Comparison of ENCODE assay signal across 1 cellular context in genomic region chr17:82013772-82014321, GRCh38.
TF ChIP-seq lines count a peak whose summit lies in the region.

No MANE protein-coding gene starts in this region.

TF ChIP-seq in HepG2, 621 proteins besides CTCF, POLR2A, EP300 and RAD21 (continues in another document):
- TF ChIP-seq SAFB2 (CRISPR knock-in tag; IDR thresholded peaks at IDR 0.05; ENCODE audit: borderline replicate concordance, low read depth), result 0 out of 2 replicates have a peak, but pooled peaks have one; percentile 46
- TF ChIP-seq GATAD2A (CRISPR knock-in tag; IDR thresholded peaks at IDR 0.05), result peak; percentile 83
- no peak for TF ChIP-seq ZNF136 (CRISPR knock-in tag; IDR thresholded peaks at IDR 0.05; ENCODE audit: low read depth)
- TF ChIP-seq ZNF749 (CRISPR knock-in tag; IDR thresholded peaks at IDR 0.05; ENCODE audit: borderline replicate concordance), result 0 out of 2 replicates have a peak, but pooled peaks have one; percentile 39
- TF ChIP-seq, protein P1, sequence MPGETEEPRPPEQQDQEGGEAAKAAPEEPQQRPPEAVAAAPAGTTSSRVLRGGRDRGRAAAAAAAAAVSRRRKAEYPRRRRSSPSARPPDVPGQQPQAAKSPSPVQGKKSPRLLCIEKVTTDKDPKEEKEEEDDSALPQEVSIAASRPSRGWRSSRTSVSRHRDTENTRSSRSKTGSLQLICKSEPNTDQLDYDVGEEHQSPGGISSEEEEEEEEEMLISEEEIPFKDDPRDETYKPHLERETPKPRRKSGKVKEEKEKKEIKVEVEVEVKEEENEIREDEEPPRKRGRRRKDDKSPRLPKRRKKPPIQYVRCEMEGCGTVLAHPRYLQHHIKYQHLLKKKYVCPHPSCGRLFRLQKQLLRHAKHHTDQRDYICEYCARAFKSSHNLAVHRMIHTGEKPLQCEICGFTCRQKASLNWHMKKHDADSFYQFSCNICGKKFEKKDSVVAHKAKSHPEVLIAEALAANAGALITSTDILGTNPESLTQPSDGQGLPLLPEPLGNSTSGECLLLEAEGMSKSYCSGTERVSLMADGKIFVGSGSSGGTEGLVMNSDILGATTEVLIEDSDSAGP (CRISPR knock-in tag; IDR thresholded peaks at IDR 0.05; ENCODE audit: borderline replicate concordance), result peak; percentile 34; the same call in 1 of the 2 replicates
- 0 out of 2 replicates have a peak, but pooled peaks have one; percentile 45 for TF ChIP-seq TGIF2 (CRISPR knock-in tag; IDR thresholded peaks at IDR 0.05)
- peak; percentile 89 for TF ChIP-seq RARA (CRISPR knock-in tag; IDR thresholded peaks at IDR 0.05)
- peak; percentile 79 for TF ChIP-seq ZBTB21 (CRISPR knock-in tag; IDR thresholded peaks at IDR 0.05)
- no peak for TF ChIP-seq ZNF33B (CRISPR knock-in tag; IDR thresholded peaks at IDR 0.05)
- no peak for TF ChIP-seq NR1H2 (CRISPR knock-in tag; IDR thresholded peaks at IDR 0.05; ENCODE audit: borderline replicate concordance, low read depth)
- TF ChIP-seq ZNF333 (CRISPR knock-in tag; IDR thresholded peaks at IDR 0.05; ENCODE audit: borderline replicate concordance), result 0 out of 2 replicates have a peak, but pooled peaks have one; percentile 6
- TF ChIP-seq ZNF232 (CRISPR knock-in tag; IDR thresholded peaks at IDR 0.05; ENCODE audit: borderline replicate concordance), result 0 out of 2 replicates have a peak, but pooled peaks have one; percentile 18
- peak; percentile 42; the same call in 1 of the 2 replicates for TF ChIP-seq ZNF121 (CRISPR knock-in tag; IDR thresholded peaks at IDR 0.05)
- TF ChIP-seq, protein P2, sequence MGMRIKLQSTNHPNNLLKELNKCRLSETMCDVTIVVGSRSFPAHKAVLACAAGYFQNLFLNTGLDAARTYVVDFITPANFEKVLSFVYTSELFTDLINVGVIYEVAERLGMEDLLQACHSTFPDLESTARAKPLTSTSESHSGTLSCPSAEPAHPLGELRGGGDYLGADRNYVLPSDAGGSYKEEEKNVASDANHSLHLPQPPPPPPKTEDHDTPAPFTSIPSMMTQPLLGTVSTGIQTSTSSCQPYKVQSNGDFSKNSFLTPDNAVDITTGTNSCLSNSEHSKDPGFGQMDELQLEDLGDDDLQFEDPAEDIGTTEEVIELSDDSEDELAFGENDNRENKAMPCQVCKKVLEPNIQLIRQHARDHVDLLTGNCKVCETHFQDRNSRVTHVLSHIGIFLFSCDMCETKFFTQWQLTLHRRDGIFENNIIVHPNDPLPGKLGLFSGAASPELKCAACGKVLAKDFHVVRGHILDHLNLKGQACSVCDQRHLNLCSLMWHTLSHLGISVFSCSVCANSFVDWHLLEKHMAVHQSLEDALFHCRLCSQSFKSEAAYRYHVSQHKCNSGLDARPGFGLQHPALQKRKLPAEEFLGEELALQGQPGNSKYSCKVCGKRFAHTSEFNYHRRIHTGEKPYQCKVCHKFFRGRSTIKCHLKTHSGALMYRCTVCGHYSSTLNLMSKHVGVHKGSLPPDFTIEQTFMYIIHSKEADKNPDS (CRISPR knock-in tag; IDR thresholded peaks at IDR 0.05), result no peak
- peak; percentile 83 for TF ChIP-seq NR2F2 (IDR thresholded peaks at IDR 0.05; ENCODE audit: borderline replicate concordance, low read depth)
- TF ChIP-seq ZNF20 (CRISPR knock-in tag; IDR thresholded peaks at IDR 0.05), result no peak
- TF ChIP-seq YY1 (IDR thresholded peaks at IDR 0.05; ENCODE audit: insufficient read depth, insufficient replicate concordance, low read depth, low read length), result no peak
- TF ChIP-seq, protein P3, sequence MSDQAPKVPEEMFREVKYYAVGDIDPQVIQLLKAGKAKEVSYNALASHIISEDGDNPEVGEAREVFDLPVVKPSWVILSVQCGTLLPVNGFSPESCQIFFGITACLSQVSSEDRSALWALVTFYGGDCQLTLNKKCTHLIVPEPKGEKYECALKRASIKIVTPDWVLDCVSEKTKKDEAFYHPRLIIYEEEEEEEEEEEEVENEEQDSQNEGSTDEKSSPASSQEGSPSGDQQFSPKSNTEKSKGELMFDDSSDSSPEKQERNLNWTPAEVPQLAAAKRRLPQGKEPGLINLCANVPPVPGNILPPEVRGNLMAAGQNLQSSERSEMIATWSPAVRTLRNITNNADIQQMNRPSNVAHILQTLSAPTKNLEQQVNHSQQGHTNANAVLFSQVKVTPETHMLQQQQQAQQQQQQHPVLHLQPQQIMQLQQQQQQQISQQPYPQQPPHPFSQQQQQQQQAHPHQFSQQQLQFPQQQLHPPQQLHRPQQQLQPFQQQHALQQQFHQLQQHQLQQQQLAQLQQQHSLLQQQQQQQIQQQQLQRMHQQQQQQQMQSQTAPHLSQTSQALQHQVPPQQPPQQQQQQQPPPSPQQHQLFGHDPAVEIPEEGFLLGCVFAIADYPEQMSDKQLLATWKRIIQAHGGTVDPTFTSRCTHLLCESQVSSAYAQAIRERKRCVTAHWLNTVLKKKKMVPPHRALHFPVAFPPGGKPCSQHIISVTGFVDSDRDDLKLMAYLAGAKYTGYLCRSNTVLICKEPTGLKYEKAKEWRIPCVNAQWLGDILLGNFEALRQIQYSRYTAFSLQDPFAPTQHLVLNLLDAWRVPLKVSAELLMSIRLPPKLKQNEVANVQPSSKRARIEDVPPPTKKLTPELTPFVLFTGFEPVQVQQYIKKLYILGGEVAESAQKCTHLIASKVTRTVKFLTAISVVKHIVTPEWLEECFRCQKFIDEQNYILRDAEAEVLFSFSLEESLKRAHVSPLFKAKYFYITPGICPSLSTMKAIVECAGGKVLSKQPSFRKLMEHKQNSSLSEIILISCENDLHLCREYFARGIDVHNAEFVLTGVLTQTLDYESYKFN (CRISPR knock-in tag; conservative IDR thresholded peaks at IDR 0.05), result peak; percentile 46; the same call in 1 of the 2 replicates
- TF ChIP-seq, protein P4, sequence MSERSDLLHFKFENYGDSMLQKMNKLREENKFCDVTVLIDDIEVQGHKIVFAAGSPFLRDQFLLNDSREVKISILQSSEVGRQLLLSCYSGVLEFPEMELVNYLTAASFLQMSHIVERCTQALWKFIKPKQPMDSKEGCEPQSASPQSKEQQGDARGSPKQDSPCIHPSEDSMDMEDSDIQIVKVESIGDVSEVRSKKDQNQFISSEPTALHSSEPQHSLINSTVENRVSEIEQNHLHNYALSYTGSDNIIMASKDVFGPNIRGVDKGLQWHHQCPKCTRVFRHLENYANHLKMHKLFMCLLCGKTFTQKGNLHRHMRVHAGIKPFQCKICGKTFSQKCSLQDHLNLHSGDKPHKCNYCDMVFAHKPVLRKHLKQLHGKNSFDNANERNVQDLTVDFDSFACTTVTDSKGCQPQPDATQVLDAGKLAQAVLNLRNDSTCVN (CRISPR knock-in tag; IDR thresholded peaks at IDR 0.05; ENCODE audit: borderline replicate concordance), result no peak
- TF ChIP-seq, protein P5, sequence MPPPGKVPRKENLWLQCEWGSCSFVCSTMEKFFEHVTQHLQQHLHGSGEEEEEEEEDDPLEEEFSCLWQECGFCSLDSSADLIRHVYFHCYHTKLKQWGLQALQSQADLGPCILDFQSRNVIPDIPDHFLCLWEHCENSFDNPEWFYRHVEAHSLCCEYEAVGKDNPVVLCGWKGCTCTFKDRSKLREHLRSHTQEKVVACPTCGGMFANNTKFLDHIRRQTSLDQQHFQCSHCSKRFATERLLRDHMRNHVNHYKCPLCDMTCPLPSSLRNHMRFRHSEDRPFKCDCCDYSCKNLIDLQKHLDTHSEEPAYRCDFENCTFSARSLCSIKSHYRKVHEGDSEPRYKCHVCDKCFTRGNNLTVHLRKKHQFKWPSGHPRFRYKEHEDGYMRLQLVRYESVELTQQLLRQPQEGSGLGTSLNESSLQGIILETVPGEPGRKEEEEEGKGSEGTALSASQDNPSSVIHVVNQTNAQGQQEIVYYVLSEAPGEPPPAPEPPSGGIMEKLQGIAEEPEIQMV (CRISPR knock-in tag; IDR thresholded peaks at IDR 0.05; ENCODE audit: low read depth), result peak; percentile 66; the same call in 1 of the 2 replicates
- TF ChIP-seq HDAC1 (CRISPR knock-in tag; IDR thresholded peaks at IDR 0.05), result peak; percentile 64
- 0 out of 2 replicates have a peak, but pooled peaks have one; percentile 20 for TF ChIP-seq THAP11 (CRISPR knock-in tag; IDR thresholded peaks at IDR 0.05)
- TF ChIP-seq NCOA2 (CRISPR knock-in tag; IDR thresholded peaks at IDR 0.05), result peak; percentile 73
- peak; percentile 74 for TF ChIP-seq ZBTB33 (CRISPR knock-in tag; IDR thresholded peaks at IDR 0.05)
- TF ChIP-seq KAT7 (CRISPR knock-in tag; IDR thresholded peaks at IDR 0.05; ENCODE audit: borderline replicate concordance), result no peak
- TF ChIP-seq TBX2 (CRISPR knock-in tag; IDR thresholded peaks at IDR 0.05; ENCODE audit: borderline replicate concordance), result peak; percentile 55; the same call in 1 of the 2 replicates
- no peak for TF ChIP-seq RFXANK (CRISPR knock-in tag; IDR thresholded peaks at IDR 0.05)
- TF ChIP-seq, protein P6, sequence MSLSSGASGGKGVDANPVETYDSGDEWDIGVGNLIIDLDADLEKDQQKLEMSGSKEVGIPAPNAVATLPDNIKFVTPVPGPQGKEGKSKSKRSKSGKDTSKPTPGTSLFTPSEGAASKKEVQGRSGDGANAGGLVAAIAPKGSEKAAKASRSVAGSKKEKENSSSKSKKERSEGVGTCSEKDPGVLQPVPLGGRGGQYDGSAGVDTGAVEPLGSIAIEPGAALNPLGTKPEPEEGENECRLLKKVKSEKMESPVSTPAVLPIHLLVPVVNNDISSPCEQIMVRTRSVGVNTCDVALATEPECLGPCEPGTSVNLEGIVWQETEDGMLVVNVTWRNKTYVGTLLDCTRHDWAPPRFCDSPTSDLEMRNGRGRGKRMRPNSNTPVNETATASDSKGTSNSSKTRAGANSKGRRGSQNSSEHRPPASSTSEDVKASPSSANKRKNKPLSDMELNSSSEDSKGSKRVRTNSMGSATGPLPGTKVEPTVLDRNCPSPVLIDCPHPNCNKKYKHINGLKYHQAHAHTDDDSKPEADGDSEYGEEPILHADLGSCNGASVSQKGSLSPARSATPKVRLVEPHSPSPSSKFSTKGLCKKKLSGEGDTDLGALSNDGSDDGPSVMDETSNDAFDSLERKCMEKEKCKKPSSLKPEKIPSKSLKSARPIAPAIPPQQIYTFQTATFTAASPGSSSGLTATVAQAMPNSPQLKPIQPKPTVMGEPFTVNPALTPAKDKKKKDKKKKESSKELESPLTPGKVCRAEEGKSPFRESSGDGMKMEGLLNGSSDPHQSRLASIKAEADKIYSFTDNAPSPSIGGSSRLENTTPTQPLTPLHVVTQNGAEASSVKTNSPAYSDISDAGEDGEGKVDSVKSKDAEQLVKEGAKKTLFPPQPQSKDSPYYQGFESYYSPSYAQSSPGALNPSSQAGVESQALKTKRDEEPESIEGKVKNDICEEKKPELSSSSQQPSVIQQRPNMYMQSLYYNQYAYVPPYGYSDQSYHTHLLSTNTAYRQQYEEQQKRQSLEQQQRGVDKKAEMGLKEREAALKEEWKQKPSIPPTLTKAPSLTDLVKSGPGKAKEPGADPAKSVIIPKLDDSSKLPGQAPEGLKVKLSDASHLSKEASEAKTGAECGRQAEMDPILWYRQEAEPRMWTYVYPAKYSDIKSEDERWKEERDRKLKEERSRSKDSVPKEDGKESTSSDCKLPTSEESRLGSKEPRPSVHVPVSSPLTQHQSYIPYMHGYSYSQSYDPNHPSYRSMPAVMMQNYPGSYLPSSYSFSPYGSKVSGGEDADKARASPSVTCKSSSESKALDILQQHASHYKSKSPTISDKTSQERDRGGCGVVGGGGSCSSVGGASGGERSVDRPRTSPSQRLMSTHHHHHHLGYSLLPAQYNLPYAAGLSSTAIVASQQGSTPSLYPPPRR (CRISPR knock-in tag; IDR thresholded peaks at IDR 0.05; ENCODE audit: borderline replicate concordance), result peak; percentile 52
- TF ChIP-seq PAF1 (CRISPR knock-in tag; IDR thresholded peaks at IDR 0.05), result no peak
- no peak for TF ChIP-seq EHMT2 (IDR thresholded peaks at IDR 0.05; ENCODE audit: borderline replicate concordance, low read depth, low read length)
- TF ChIP-seq ZNF614 (CRISPR knock-in tag; IDR thresholded peaks at IDR 0.05; ENCODE audit: borderline replicate concordance), result no peak
- TF ChIP-seq MAF1 (CRISPR knock-in tag; IDR thresholded peaks at IDR 0.05; ENCODE audit: borderline replicate concordance), result no peak
- TF ChIP-seq RARG (CRISPR knock-in tag; IDR thresholded peaks at IDR 0.05; ENCODE audit: low read depth), result no peak
- TF ChIP-seq ZNF503 (CRISPR knock-in tag; IDR thresholded peaks at IDR 0.05), result 0 out of 2 replicates have a peak, but pooled peaks have one; percentile 39
- TF ChIP-seq CEBPG (CRISPR knock-in tag; IDR thresholded peaks at IDR 0.05), result no peak
- peak; percentile 40 for TF ChIP-seq HNF4A (CRISPR knock-in tag; IDR thresholded peaks at IDR 0.05)
- peak; percentile 93 for TF ChIP-seq NR2F6 (IDR thresholded peaks at IDR 0.05)
- TF ChIP-seq NR2F6 (CRISPR knock-in tag; IDR thresholded peaks at IDR 0.05), result peak; percentile 89
- TF ChIP-seq TBP (CRISPR knock-in tag; IDR thresholded peaks at IDR 0.05), result no peak
- peak; percentile 82 for TF ChIP-seq ZBTB38 (CRISPR knock-in tag; IDR thresholded peaks at IDR 0.05)
- peak; percentile 31; the same call in 1 of the 2 replicates for TF ChIP-seq ETV5 (CRISPR knock-in tag; IDR thresholded peaks at IDR 0.05; ENCODE audit: borderline replicate concordance)
- TF ChIP-seq AGO1 (IDR thresholded peaks at IDR 0.05; ENCODE audit: low read depth, low read length, poor library complexity, severe bottlenecking), result peak; percentile 83
- TF ChIP-seq RBM39 (IDR thresholded peaks at IDR 0.05; ENCODE audit: low read depth, low read length, poor library complexity, severe bottlenecking), result no peak
